ENCODE assay signal across 13 cellular contexts in the genomic region with DNA sequence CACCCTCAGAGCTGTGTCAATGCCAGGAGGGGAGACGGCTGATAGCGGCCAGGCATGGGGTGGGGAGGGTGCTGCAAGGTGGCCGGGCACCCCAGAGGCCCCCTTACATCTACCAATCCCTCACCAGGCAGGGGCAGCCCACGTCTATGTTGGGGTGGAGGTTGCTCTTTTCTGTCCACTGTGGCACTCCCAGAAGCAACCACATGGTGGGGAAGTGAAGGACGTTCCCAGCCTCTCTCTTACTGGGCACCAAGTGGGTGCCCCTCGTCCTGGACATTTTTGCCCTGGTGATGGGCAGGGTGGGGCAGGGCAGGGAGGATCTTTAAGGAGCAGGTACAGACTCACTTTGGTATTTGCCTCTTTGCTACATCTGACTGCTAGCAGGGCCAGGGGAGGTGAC. TPM values are rescaled to one million over a fixed set of nuclear protein-coding genes. Genes with fewer than 3 reads are reported as not detected.
DNase-seq lines count a peak whose midpoint lies in the region; FAIRE-seq and TF ChIP-seq lines count a peak whose summit lies in the region.
"Had no signal": no experiment of that assay in that cellular context is flagged by ENCODE, and none has a peak within 500 bp of the region (broad histone marks: within the 10 kb centered on the region; RNA-seq: fewer than 3 reads in every experiment).

No MANE protein-coding gene starts in this region.

- no peak for FAIRE-seq in frontal cortex (lab: Jason Lieb, UNC)
- FAIRE-seq: kidney had no signal

- H3K36me3 Mint-ChIP-seq in progenitor cell of endocrine pancreas (ENCODE audit: insufficient read depth) (peaks cover 20% of the 10 kb centered on the region), Calu3 (ENCODE audit: insufficient read depth, unreplicated experiment) (no peaks in the 10 kb centered on the region)
- H3K36me3 Mint-ChIP-seq: natural killer cell had no signal

- H2AFZ ChIP-seq in OCI-LY7 (ENCODE audit: low read length): no peak overlapping the region

- BruUV-seq in OCI-LY7 (replicated peaks; lab: Mats Ljungman, UMichigan): no TSS peak
- BruUV-seq in Calu3 (replicated peaks; lab: Mats Ljungman, UMichigan): no TSS peak

- H3K9me3 Mint-ChIP-seq in progenitor cell of endocrine pancreas (ENCODE audit: low read depth) (no peaks in the 10 kb centered on the region), Calu3 (ENCODE audit: low read depth, unreplicated experiment) (peaks cover 3% of the 10 kb centered on the region)
- H3K9me3 Mint-ChIP-seq: natural killer cell had no signal

- CTCF ChIA-PET in OCI-LY7 (lab: Charles Lee; ENCODE audit: unreplicated experiment) (interaction anchor here (0.9 to 1.2 kb wide), 2 partner anchors 10 to 13 kb away, joined by 3 read pairs; no protein-coding TSS in a partner anchor), Calu3 (lab: Charles Lee) (interaction anchor here (1.1 kb wide), 1 partner anchor 157 kb away, joined by 3 read pairs; no protein-coding TSS in a partner anchor)

- H3K4me3 ChIP-seq in OCI-LY7 (ENCODE audit: low read depth, low read length, poor library complexity, severe bottlenecking): no peak overlapping the region
- no peak overlapping the region for H3K4me3 ChIP-seq in epithelial cell of proximal tubule (ENCODE audit: low read depth, low read length)
- H3K4me3 ChIP-seq: spleen had no signal

- DNase-seq in OCI-LY7 (ENCODE audit: low spot score) (no peak), epithelial cell of proximal tubule (ENCODE audit: low read depth) (no peak), progenitor cell of endocrine pancreas (ENCODE audit: low spot score, unreplicated experiment) (no peak), Calu3 (no peak), OCI-M2 (lab: John Stamatoyannopoulos, UW; ENCODE audit: unreplicated experiment) (no peak), frontal cortex (ENCODE audit: low spot score in 2 of 2) (no peak), KBM-7 (no peak)
- DNase-seq: activated CD4-positive, alpha-beta T cell treated with anti-CD3 and anti-CD28 coated beads for 36 hours; kidney; natural killer cell; NCI-H1092 treated with DMSO at 0.1 percent for 48 hours; spleen had no signal

- peak overlapping the region; percentile 42 for H3K27ac ChIP-seq in C4-2B
- no peak overlapping the region for H3K27ac ChIP-seq in OCI-LY7 (ENCODE audit: low read depth, low read length, poor library complexity, severe bottlenecking)

- no peaks in the 10 kb centered on the region for H3K9me3 ChIP-seq in OCI-LY7 (ENCODE audit: low read length)

- H3K4me1 Mint-ChIP-seq in progenitor cell of endocrine pancreas (ENCODE audit: low read depth): peaks cover 27% of the 10 kb centered on the region
- H3K4me1 Mint-ChIP-seq in Calu3 (ENCODE audit: low read depth, unreplicated experiment): peaks cover 11% of the 10 kb centered on the region
- H3K4me1 Mint-ChIP-seq: activated CD4-positive, alpha-beta T cell treated with anti-CD3 and anti-CD28 coated beads for 36 hours had no signal

- H3K4me3 Mint-ChIP-seq in progenitor cell of endocrine pancreas (ENCODE audit: low read depth) (no peak overlapping the region), Calu3 (ENCODE audit: low read depth, unreplicated experiment) (no peak overlapping the region)
- H3K4me3 Mint-ChIP-seq: activated CD4-positive, alpha-beta T cell treated with anti-CD3 and anti-CD28 coated beads for 36 hours had no signal

- H3K27ac Mint-ChIP-seq in progenitor cell of endocrine pancreas (no peak overlapping the region), Calu3 (ENCODE audit: unreplicated experiment) (no peak overlapping the region)
- H3K27ac Mint-ChIP-seq: activated CD4-positive, alpha-beta T cell treated with anti-CD3 and anti-CD28 coated beads for 36 hours; natural killer cell had no signal

- no peaks in the 10 kb centered on the region for H3K9me2 ChIP-seq in OCI-LY7 (ENCODE audit: insufficient read depth, low read length)

- no peak overlapping the region for H3K4me2 ChIP-seq in OCI-LY7 (ENCODE audit: low read length)

- no peak for TF ChIP-seq CTCF in C4-2B (conservative IDR thresholded peaks at IDR 0.05)
- 0 out of 2 replicates have a peak, but pooled peaks have one; percentile 9 for TF ChIP-seq CTCF in OCI-LY7 (conservative IDR thresholded peaks at IDR 0.05; ENCODE audit: low read length)
- peak; percentile 26 for TF ChIP-seq CTCF in epithelial cell of proximal tubule (conservative IDR thresholded peaks at IDR 0.05; ENCODE audit: low read depth, low read length)
- peak; percentile 33 for TF ChIP-seq CTCF in progenitor cell of endocrine pancreas (IDR thresholded peaks at IDR 0.05; ENCODE audit: unreplicated experiment)
- no peak for TF ChIP-seq CTCF in Calu3 (IDR thresholded peaks at IDR 0.05; ENCODE audit: unreplicated experiment)

- no peaks in the 10 kb centered on the region for H3K79me2 ChIP-seq in OCI-LY7 (ENCODE audit: insufficient read depth, low read depth, low read length)

- no peaks in the 10 kb centered on the region for H3K36me3 ChIP-seq in OCI-LY7 (ENCODE audit: insufficient read depth, low read length)

- H4K20me1 ChIP-seq in OCI-LY7 (ENCODE audit: insufficient read depth, low read length): no peaks in the 10 kb centered on the region

- H3K27me3 Mint-ChIP-seq in progenitor cell of endocrine pancreas: no peaks in the 10 kb centered on the region
- H3K27me3 Mint-ChIP-seq in Calu3 (ENCODE audit: unreplicated experiment): no peaks in the 10 kb centered on the region
- H3K27me3 Mint-ChIP-seq: activated CD4-positive, alpha-beta T cell treated with anti-CD3 and anti-CD28 coated beads for 36 hours had no signal

- in situ Hi-C loops in KBM-7 (cut with MboI; ENCODE audit: low pct_unique_long_range_greater_than_20kb, low sequenced_read_pairs): no loop called here

- intact Hi-C loops in OCI-LY7 (cut with micrococcal nuclease; ENCODE audit: unreplicated experiment) (no loop called here), Calu3 (cut with micrococcal nuclease; ENCODE audit: unreplicated experiment) (no loop called here)

- H3K4me1 ChIP-seq in OCI-LY7 (ENCODE audit: insufficient read depth, low read length, poor library complexity, severe bottlenecking): no peaks in the 10 kb centered on the region

- POLR2A ChIA-PET in OCI-LY7 (lab: Charles Lee): no interaction called here

RNA-seq across cellular contexts. Expression of gene NECTIN1, which starts 47.5 kb away (rescaled TPM):
- 2.3 and 5.8 TPM in 2 replicates for total RNA-seq in OCI-LY7 (2014; rRNA removed; shearing (Covaris generic))
- total RNA-seq in OCI-LY7 (2022) (11.5 and 14.3 TPM in 2 replicates), epithelial cell of proximal tubule (4.7 and 6.6 TPM in 2 replicates), progenitor cell of endocrine pancreas (42.1 and 44.8 TPM in 2 replicates), Calu3 (2022) (22.1 and 28.5 TPM in 2 replicates), frontal cortex (10.2 TPM)

Comparison
In these comparisons a context has a peak if more than half of its experiments do, and no peak if none do; other contexts are left out.
1. CTCF ChIP-seq: peak in OCI-LY7 (single experiment), epithelial cell of proximal tubule (single experiment) and progenitor cell of endocrine pancreas (single experiment); none in C4-2B (single experiment) and Calu3 (single experiment).